ENCODE assay signal across 20 cellular contexts in genomic region chr7:16728811-16729210, GRCh38.
"Had no signal": no experiment of that assay in that cellular context is flagged by ENCODE, and none has a peak within 500 bp of the region (broad histone marks: within the 10 kb centered on the region; RNA-seq: fewer than 3 reads in every experiment).

No MANE protein-coding gene starts in this region.

- H3K4me1 ChIP-seq: esophagus muscularis mucosa, gastrocnemius medialis had no signal

- H3K36me3 Mint-ChIP-seq: immature natural killer cell had no signal

- H3K27me3 ChIP-seq: esophagus muscularis mucosa, gastrocnemius medialis, neutrophil, ovary had no signal

- H3K27ac Mint-ChIP-seq: immature natural killer cell; naive thymus-derived CD4-positive, alpha-beta T cell; nephron progenitor cell had no signal

- H3K9me3 Mint-ChIP-seq: immature natural killer cell, nephron progenitor cell had no signal

- DNase-seq: dorsolateral prefrontal cortex; effector CD8-positive, alpha-beta T cell; gastrocnemius medialis; glutamatergic neuron; immature natural killer cell; left colon; mesendoderm; naive thymus-derived CD4-positive, alpha-beta T cell; nephron progenitor cell; ovary; right cardiac atrium; stimulated activated CD4-positive, alpha-beta T cell treated with anti-CD3 and anti-CD28 coated beads, Interleukin-2, amount 100 ng/mL, for 48 hours; stimulated activated naive CD4-positive, alpha-beta T cell treated with Interleukin-2 at 50 U/mL for 16 hours; trophoblast cell had no signal

- H3K9me3 ChIP-seq: esophagus muscularis mucosa, gastrocnemius medialis, neutrophil, ovary had no signal

- H3K27ac ChIP-seq: coronary artery, dorsolateral prefrontal cortex, epithelial cell of prostate, esophagus muscularis mucosa, gastrocnemius medialis, neutrophil, ovary had no signal

- H3K36me3 ChIP-seq: esophagus muscularis mucosa, gastrocnemius medialis, neutrophil, ovary had no signal

- FAIRE-seq: keratinocyte had no signal

- ATAC-seq: gastrocnemius medialis; left colon; naive thymus-derived CD4-positive, alpha-beta T cell; right cardiac atrium had no signal

- H3K4me1 Mint-ChIP-seq: immature natural killer cell; naive thymus-derived CD4-positive, alpha-beta T cell had no signal

- H3K4me3 ChIP-seq: coronary artery, dorsolateral prefrontal cortex, esophagus muscularis mucosa, gastrocnemius medialis, ovary, smooth muscle cell had no signal

- H3K4me2 ChIP-seq: smooth muscle cell had no signal

- H3K27me3 Mint-ChIP-seq: naive thymus-derived CD4-positive, alpha-beta T cell had no signal

- H3K4me3 Mint-ChIP-seq: immature natural killer cell; naive thymus-derived CD4-positive, alpha-beta T cell; nephron progenitor cell had no signal
